Comparison of ENCODE assay signal across 35 cellular contexts in the genomic region with DNA sequence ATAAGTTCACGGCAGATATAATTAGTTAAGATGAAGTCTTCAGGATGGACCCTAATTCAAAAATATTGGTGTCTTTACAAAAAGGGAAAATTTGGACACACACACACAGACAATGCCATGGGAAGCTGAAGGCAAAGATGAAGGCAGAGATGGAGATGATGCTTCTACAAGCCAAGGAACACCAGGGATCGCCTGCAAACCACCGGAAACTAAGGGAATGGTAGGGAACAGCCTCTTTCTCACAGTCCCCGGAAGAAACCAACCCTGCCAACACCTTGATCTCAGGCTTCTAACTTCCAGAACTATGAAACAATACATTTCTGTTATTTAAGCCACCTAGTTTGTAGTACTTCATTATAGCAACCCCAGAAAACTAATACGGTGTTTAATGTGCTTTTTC.
"Had no signal": no experiment of that assay in that cellular context is flagged by ENCODE, and none has a peak within 500 bp of the region (broad histone marks: within the 10 kb centered on the region; RNA-seq: fewer than 3 reads in every experiment).

No MANE protein-coding gene starts in this region.

- H3K36me3 ChIP-seq: MG63 had no signal

- DNase-seq: MG63, MM.1S, MV-4-11, NCI-H1092, NCI-H1092 treated with DMSO at 0.1 percent for 48 hours, NCI-H1105, NCI-H1105 treated with DMSO at 0.1 percent for 48 hours, NCI-H1417, NCI-H1417 treated with DMSO at 0.1 percent for 48 hours, NCI-H1436, NCI-H1436 treated with DMSO at 0.1 percent for 48 hours, NCI-H146, NCI-H1694, NCI-H1694 treated with DMSO at 0.1 percent for 48 hours, NCI-H187, NCI-H187 treated with DMSO at 0.1 percent for 48 hours, NCI-H1930, NCI-H2029, NCI-H2029 treated with DMSO at 0.1 percent for 48 hours, NCI-H2081, NCI-H2081 treated with DMSO at 0.1 percent for 48 hours, NCI-H2107, NCI-H2171, NCI-H2171 treated with DMSO at 0.1 percent for 48 hours, NCI-H2227 treated with DMSO at 0.1 percent for 48 hours, NCI-H226, NCI-H345, NCI-H446, NCI-H446 treated with DMSO at 0.1 percent for 48 hours, NCI-H510A, NCI-H510A treated with DMSO at 0.1 percent for 48 hours, NCI-H524, NCI-H524 treated with DMSO at 0.1 percent for 48 hours, NCI-H526, NCI-H526 treated with DMSO at 0.1 percent for 48 hours had no signal

- H3K4me3 ChIP-seq: MG63 had no signal

- H3K9me3 ChIP-seq: MG63 had no signal

- H3K27me3 ChIP-seq: MG63 had no signal
